18 cellular contexts compared by ENCODE assay signal in the genomic region with DNA sequence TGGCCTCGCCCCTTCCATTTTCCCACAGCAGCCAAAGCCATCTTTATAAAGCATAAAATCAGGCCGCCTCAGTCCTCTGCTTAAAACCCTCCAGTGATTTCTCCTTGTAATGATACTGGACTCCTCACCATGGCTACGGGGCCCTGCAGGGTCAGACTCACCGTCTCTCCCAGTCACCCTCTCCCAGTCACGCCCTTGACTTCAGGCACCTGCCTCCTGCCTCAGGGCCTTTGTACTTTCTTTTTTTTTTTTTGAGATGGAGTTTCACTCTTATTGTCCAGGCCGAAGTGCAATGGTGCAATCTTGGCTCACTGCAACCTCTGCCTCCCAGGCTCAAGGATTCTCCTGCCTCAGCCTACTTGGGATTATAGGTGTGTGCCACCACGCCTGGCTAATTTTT. TPM values are rescaled to one million over a fixed set of nuclear protein-coding genes. Genes with fewer than 3 reads are reported as not detected.
DNase-seq lines count a peak whose midpoint lies in the region; ATAC-seq and TF ChIP-seq lines count a peak whose summit lies in the region.
"Had no signal": no experiment of that assay in that cellular context is flagged by ENCODE, and none has a peak within 500 bp of the region (broad histone marks: within the 10 kb centered on the region; RNA-seq: fewer than 3 reads in every experiment).

No MANE protein-coding gene starts in this region.

- no peaks in the 10 kb centered on the region for H3K9me3 ChIP-seq in H9 (ENCODE audit: control insufficient read depth, low read depth, low read length)
- H3K9me3 ChIP-seq: psoas muscle, testis had no signal

- H2BK20ac ChIP-seq in H9 (ENCODE audit: low read depth, low read length, poor library complexity, severe bottlenecking) = no peak overlapping the region

- H3K79me1 ChIP-seq in H9 (ENCODE audit: insufficient read depth, low read depth, low read length, poor library complexity, severe bottlenecking) = no peaks in the 10 kb centered on the region

- H3K4me1 Mint-ChIP-seq in activated CD4-positive, alpha-beta T cell treated with anti-CD3 and anti-CD28 coated beads for 36 hours = peaks cover 58% of the 10 kb centered on the region
- peaks cover 50% of the 10 kb centered on the region for H3K4me1 Mint-ChIP-seq in activated naive CD8-positive, alpha-beta T cell treated with anti-CD3 and anti-CD28 coated beads, Interleukin-2, amount 50 U/mL, for 24 hours
- peaks cover 46 to 58% of the 10 kb centered on the region in 2 donors for H3K4me1 Mint-ChIP-seq in natural killer cell
- H3K4me1 Mint-ChIP-seq in chondrocyte (ENCODE audit: low read depth) = peaks cover 9% of the 10 kb centered on the region
- H3K4me1 Mint-ChIP-seq in H9 = peaks cover 9 to 11% of the 10 kb centered on the region in 2 experiments

- no peak overlapping the region for H4K91ac ChIP-seq in H9 (ENCODE audit: insufficient read length, low read depth, low read length)

- H3K27ac Mint-ChIP-seq in activated CD4-positive, alpha-beta T cell treated with anti-CD3 and anti-CD28 coated beads for 36 hours = peak overlapping the region; percentile 20
- peak overlapping the region; percentile 39 for H3K27ac Mint-ChIP-seq in activated naive CD8-positive, alpha-beta T cell treated with anti-CD3 and anti-CD28 coated beads, Interleukin-2, amount 50 U/mL, for 24 hours
- H3K27ac Mint-ChIP-seq in natural killer cell (peak overlapping the region; percentile 67 to 81), chondrocyte (ENCODE audit: unreplicated experiment) (no peak overlapping the region), H9 (no peak overlapping the region)
- H3K27ac Mint-ChIP-seq: nephron progenitor cell had no signal

- H3K27ac ChIP-seq in H9 (ENCODE audit: insufficient read length, low read depth, low read length) = no peak overlapping the region
- H3K27ac ChIP-seq: HL-60, KMS-11, psoas muscle, testis had no signal

- no peak overlapping the region for H2BK120ac ChIP-seq in H9 (ENCODE audit: low read depth, low read length, poor library complexity, severe bottlenecking)

- H2AK5ac ChIP-seq in H9 (ENCODE audit: insufficient read length, low read length) = no peak overlapping the region

- no peak overlapping the region for H3K18ac ChIP-seq in H9 (ENCODE audit: insufficient read length, low read depth, low read length)

- no peak overlapping the region for H3K9ac ChIP-seq in H9 (ENCODE audit: extremely low read depth, insufficient read length, low read length)
- H3K9ac ChIP-seq: KMS-11 had no signal

- H2BK12ac ChIP-seq in H9 (ENCODE audit: insufficient read length, low read depth, low read length) = no peak overlapping the region

- H4K8ac ChIP-seq in H9 (replicated peaks; ENCODE audit: insufficient read length, low read depth, low read length) = no peak overlapping the region

- no peak overlapping the region for H4K5ac ChIP-seq in H9 (ENCODE audit: insufficient read length, low read depth, low read length)

- H3K56ac ChIP-seq in H9 (ENCODE audit: insufficient read length, low read depth, low read length) = no peak overlapping the region

- H3K23ac ChIP-seq in H9 (ENCODE audit: insufficient read length, low read depth, low read length) = no peak overlapping the region

- H3K9me3 Mint-ChIP-seq in activated CD4-positive, alpha-beta T cell treated with anti-CD3 and anti-CD28 coated beads for 36 hours (ENCODE audit: low read depth) = peaks cover 9% of the 10 kb centered on the region
- H3K9me3 Mint-ChIP-seq in activated naive CD8-positive, alpha-beta T cell treated with anti-CD3 and anti-CD28 coated beads, Interleukin-2, amount 50 U/mL, for 24 hours = peaks cover 3% of the 10 kb centered on the region
- H3K9me3 Mint-ChIP-seq in natural killer cell (no peaks in the 10 kb centered on the region), chondrocyte (ENCODE audit: low read depth) (peaks cover 6% of the 10 kb centered on the region), H9 (peaks cover 0 to 8% of the 10 kb centered on the region in 2 experiments; a peak in 1 of 5 replicates)

- no CpG with 5 or more reads among the region's 7 CpGs for WGBS in H9 (ENCODE audit: extremely low coverage, insufficient read length, low lambda C conversion rate)

- no peak for TF ChIP-seq CTCF in natural killer cell (IDR thresholded peaks at IDR 0.05)
- TF ChIP-seq CTCF in chondrocyte (IDR thresholded peaks at IDR 0.05) = no peak
- no peak for TF ChIP-seq CTCF in H9 (conservative IDR thresholded peaks at IDR 0.05)

- no peaks in the 10 kb centered on the region for H3K27me3 ChIP-seq in H9 (ENCODE audit: insufficient read depth, low read length)
- H3K27me3 ChIP-seq: testis had no signal

- H4K20me1 ChIP-seq in H9 (ENCODE audit: control insufficient read depth, insufficient read depth, insufficient read length) = no peaks in the 10 kb centered on the region

- H3K4me3 Mint-ChIP-seq in activated CD4-positive, alpha-beta T cell treated with anti-CD3 and anti-CD28 coated beads for 36 hours = no peak overlapping the region
- H3K4me3 Mint-ChIP-seq in activated naive CD8-positive, alpha-beta T cell treated with anti-CD3 and anti-CD28 coated beads, Interleukin-2, amount 50 U/mL, for 24 hours = no peak overlapping the region
- no peak overlapping the region for H3K4me3 Mint-ChIP-seq in natural killer cell
- H3K4me3 Mint-ChIP-seq in chondrocyte (ENCODE audit: unreplicated experiment) = no peak overlapping the region
- no peak overlapping the region for H3K4me3 Mint-ChIP-seq in H9
- H3K4me3 Mint-ChIP-seq: nephron progenitor cell had no signal

- H3K79me2 ChIP-seq in H9 (ENCODE audit: insufficient read depth, low read length) = no peaks in the 10 kb centered on the region

- H3K14ac ChIP-seq in H9 (ENCODE audit: insufficient read depth, low read length) = no peak overlapping the region

- no peak overlapping the region for H2AFZ ChIP-seq in H9 (ENCODE audit: low read length)

- intact Hi-C loops in activated CD4-positive, alpha-beta T cell treated with anti-CD3 and anti-CD28 coated beads for 36 hours (cut with DNase I, micrococcal nuclease) = no loop called here
- intact Hi-C loops in natural killer cell (cut with micrococcal nuclease) = no loop called here

- H3K4ac ChIP-seq in H9 (ENCODE audit: low read depth, low read length) = no peak overlapping the region

- POLR2A ChIA-PET in activated CD4-positive, alpha-beta T cell treated with anti-CD3 and anti-CD28 coated beads for 36 hours (lab: Charles Lee) = interaction anchor here (0.6 kb wide), 1 partner anchor 82 kb away, joined by 3 read pairs; no protein-coding TSS in a partner anchor

- H2BK5ac ChIP-seq in H9 (ENCODE audit: insufficient read length, low read length) = no peak overlapping the region

- CTCF ChIA-PET in activated CD4-positive, alpha-beta T cell treated with anti-CD3 and anti-CD28 coated beads for 36 hours (lab: Charles Lee) = interaction anchor here (0.6 kb wide), 2 partner anchors 184 to 190 kb away, joined by 3 read pairs; no protein-coding TSS in a partner anchor

- no peaks in the 10 kb centered on the region for H3K27me3 Mint-ChIP-seq in activated CD4-positive, alpha-beta T cell treated with anti-CD3 and anti-CD28 coated beads for 36 hours
- H3K27me3 Mint-ChIP-seq in activated naive CD8-positive, alpha-beta T cell treated with anti-CD3 and anti-CD28 coated beads, Interleukin-2, amount 50 U/mL, for 24 hours = no peaks in the 10 kb centered on the region
- H3K27me3 Mint-ChIP-seq in natural killer cell (ENCODE audit: low read depth in 2 of 2) (no peaks in the 10 kb centered on the region), chondrocyte (ENCODE audit: low read depth) (no peaks in the 10 kb centered on the region), H9 (ENCODE audit: low read depth) (no peaks in the 10 kb centered on the region)

- H2BK15ac ChIP-seq in H9 (ENCODE audit: low read depth, low read length) = no peak overlapping the region

- H3T11ph ChIP-seq in H9 (ENCODE audit: low read length) = no peak overlapping the region

- H3K4me1 ChIP-seq in H9 (ENCODE audit: insufficient read depth, low read length) = no peaks in the 10 kb centered on the region
- H3K4me1 ChIP-seq: psoas muscle, testis had no signal

- H3K36me3 Mint-ChIP-seq in activated CD4-positive, alpha-beta T cell treated with anti-CD3 and anti-CD28 coated beads for 36 hours (ENCODE audit: low read depth) = peaks cover 60% of the 10 kb centered on the region
- peaks cover 58% of the 10 kb centered on the region for H3K36me3 Mint-ChIP-seq in activated naive CD8-positive, alpha-beta T cell treated with anti-CD3 and anti-CD28 coated beads, Interleukin-2, amount 50 U/mL, for 24 hours (ENCODE audit: low read depth)
- H3K36me3 Mint-ChIP-seq in natural killer cell (peaks cover 8% of the 10 kb centered on the region), chondrocyte (ENCODE audit: low read depth) (no peaks in the 10 kb centered on the region), H9 (ENCODE audit: insufficient read depth in 1 of 3, low read depth in 3 of 3) (peaks cover 0 to 9% (median 0%) of the 10 kb centered on the region in 3 experiments; a peak in 2 of 7 replicates)

- DNase-seq in activated CD4-positive, alpha-beta T cell treated with anti-CD3 and anti-CD28 coated beads for 36 hours = no peak
- DNase-seq in activated CD4-positive, alpha-beta T cell treated with anti-CD3 and anti-CD28 coated beads, Interleukin-2, amount 50 U/mL, for 4 hours = no peak
- peak; percentile 29 for DNase-seq in NCI-H226
- no peak for DNase-seq in activated naive CD8-positive, alpha-beta T cell treated with anti-CD3 and anti-CD28 coated beads, Interleukin-2, amount 50 U/mL, for 24 hours
- no peak for DNase-seq in natural killer cell
- no peak for DNase-seq in chondrocyte (ENCODE audit: low spot score)
- DNase-seq in H9 = no peak
- DNase-seq: activated CD4-positive, CD25-positive, alpha-beta regulatory T cell; activated T-cell treated with anti-CD3 and anti-CD28 coated beads, Interleukin-2, amount 50 U/mL, for 1 hour; hypothalamus; NCI-H1694; nephron progenitor cell; psoas muscle; testis had no signal

- no peak for ATAC-seq in activated CD4-positive, alpha-beta T cell treated with anti-CD3 and anti-CD28 coated beads for 36 hours
- ATAC-seq in activated naive CD8-positive, alpha-beta T cell treated with anti-CD3 and anti-CD28 coated beads, Interleukin-2, amount 50 U/mL, for 24 hours = no peak
- ATAC-seq in natural killer cell = no peak
- ATAC-seq in GM21526 (IDR thresholded peaks at IDR 0.05; ENCODE audit: low FRiP score, unreplicated experiment) = no peak
- ATAC-seq: left ventricle myocardium superior, psoas muscle had no signal

- no peak overlapping the region for H3K4me2 ChIP-seq in H9 (ENCODE audit: insufficient read depth, insufficient read length, low read length)
- H3K4me2 ChIP-seq: KMS-11 had no signal

- no peaks in the 10 kb centered on the region for H3K23me2 ChIP-seq in H9 (ENCODE audit: insufficient read length, low read depth, low read length, poor library complexity, severe bottlenecking)

RNA-seq across cellular contexts. Expression of a gene that starts 47.8 kb away (rescaled TPM):
- total RNA-seq in activated CD4-positive, alpha-beta T cell treated with anti-CD3 and anti-CD28 coated beads for 36 hours = 100 to 1,000 TPM in 1 of 2 experiments, 10 to 100 TPM in 1; 96.4 to 114 TPM
- 100 to 1,000 TPM; 171 to 240 (median 198) TPM for total RNA-seq in natural killer cell
- 2.9 to 4.5 TPM (median 4.3 TPM) in 3 replicates for total RNA-seq in chondrocyte
- total RNA-seq in H9 (2021) = 10.0 and 10.6 TPM in 2 replicates

Comparison
In these comparisons a context has a peak if more than half of its experiments do, and no peak if none do; other contexts are left out.
1. H3K27ac Mint-ChIP-seq: peak in activated CD4-positive, alpha-beta T cell treated with anti-CD3 and anti-CD28 coated beads for 36 hours (single experiment), activated naive CD8-positive, alpha-beta T cell treated with anti-CD3 and anti-CD28 coated beads, Interleukin-2, amount 50 U/mL, for 24 hours (single experiment) and natural killer cell (2 of 2); none in chondrocyte (single experiment) and H9 (0 of 3).